Comparison of ENCODE assay signal across 8 cellular contexts in genomic region chr5:9545301-9545958, GRCh38. TPM values are rescaled to one million over a fixed set of nuclear protein-coding genes. Genes with fewer than 3 reads are reported as not detected.
DNase-seq lines count a peak whose midpoint lies in the region; ATAC-seq and TF ChIP-seq lines count a peak whose summit lies in the region.

No MANE protein-coding gene starts in this region.

- DNase-seq in glutamatergic neuron, result peak; percentile 26
- no peak for DNase-seq in retinal pigment epithelial cell (ENCODE audit: low read depth)
- no peak for DNase-seq in NCI-H1048 (lab: John Stamatoyannopoulos, UW)
- no peak for DNase-seq in globus pallidus (ENCODE audit: low spot score)

- peaks cover 7% of the 10 kb centered on the region for H3K4me1 Mint-ChIP-seq in glutamatergic neuron (ENCODE audit: low read depth, unreplicated experiment)

- H3K36me3 Mint-ChIP-seq in glutamatergic neuron (ENCODE audit: unreplicated experiment), result no peaks in the 10 kb centered on the region

- TF ChIP-seq CTCF in glutamatergic neuron (IDR thresholded peaks at IDR 0.05; ENCODE audit: partially characterized antibody, unreplicated experiment) (no peak), retinal pigment epithelial cell (conservative IDR thresholded peaks at IDR 0.05; ENCODE audit: low read depth, low read length) (no peak)

- no peak overlapping the region for H3K27ac Mint-ChIP-seq in glutamatergic neuron (ENCODE audit: unreplicated experiment)

- H3K9me3 Mint-ChIP-seq in glutamatergic neuron (ENCODE audit: unreplicated experiment), result peaks cover 3% of the 10 kb centered on the region

- peak overlapping the region; percentile 83 for H3K4me3 ChIP-seq in retinal pigment epithelial cell (ENCODE audit: low read length)

- peak; percentile 35 for ATAC-seq in GM18907 (IDR thresholded peaks at IDR 0.05; ENCODE audit: unreplicated experiment)
- peak; percentile 12; the same call in 2 of the 3 replicates for ATAC-seq in SK-N-SH treated with all-trans-retinoic acid at 6 μM for 48 hours
- no peak for ATAC-seq in HG03378 (IDR thresholded peaks at IDR 0.05; ENCODE audit: unreplicated experiment)
- no peak for ATAC-seq in GM18502 (IDR thresholded peaks at IDR 0.05; ENCODE audit: poor library complexity, unreplicated experiment)

- H3K27me3 Mint-ChIP-seq in glutamatergic neuron (ENCODE audit: unreplicated experiment), result peaks cover 4% of the 10 kb centered on the region

- peak overlapping the region; percentile 80 for H3K4me3 Mint-ChIP-seq in glutamatergic neuron (ENCODE audit: unreplicated experiment)

TF ChIP-seq in SK-N-SH treated with all-trans-retinoic acid at 6 μM for 48 hours, 23 proteins besides CTCF, POLR2A, EP300 and RAD21:
- TF ChIP-seq, protein P1, sequence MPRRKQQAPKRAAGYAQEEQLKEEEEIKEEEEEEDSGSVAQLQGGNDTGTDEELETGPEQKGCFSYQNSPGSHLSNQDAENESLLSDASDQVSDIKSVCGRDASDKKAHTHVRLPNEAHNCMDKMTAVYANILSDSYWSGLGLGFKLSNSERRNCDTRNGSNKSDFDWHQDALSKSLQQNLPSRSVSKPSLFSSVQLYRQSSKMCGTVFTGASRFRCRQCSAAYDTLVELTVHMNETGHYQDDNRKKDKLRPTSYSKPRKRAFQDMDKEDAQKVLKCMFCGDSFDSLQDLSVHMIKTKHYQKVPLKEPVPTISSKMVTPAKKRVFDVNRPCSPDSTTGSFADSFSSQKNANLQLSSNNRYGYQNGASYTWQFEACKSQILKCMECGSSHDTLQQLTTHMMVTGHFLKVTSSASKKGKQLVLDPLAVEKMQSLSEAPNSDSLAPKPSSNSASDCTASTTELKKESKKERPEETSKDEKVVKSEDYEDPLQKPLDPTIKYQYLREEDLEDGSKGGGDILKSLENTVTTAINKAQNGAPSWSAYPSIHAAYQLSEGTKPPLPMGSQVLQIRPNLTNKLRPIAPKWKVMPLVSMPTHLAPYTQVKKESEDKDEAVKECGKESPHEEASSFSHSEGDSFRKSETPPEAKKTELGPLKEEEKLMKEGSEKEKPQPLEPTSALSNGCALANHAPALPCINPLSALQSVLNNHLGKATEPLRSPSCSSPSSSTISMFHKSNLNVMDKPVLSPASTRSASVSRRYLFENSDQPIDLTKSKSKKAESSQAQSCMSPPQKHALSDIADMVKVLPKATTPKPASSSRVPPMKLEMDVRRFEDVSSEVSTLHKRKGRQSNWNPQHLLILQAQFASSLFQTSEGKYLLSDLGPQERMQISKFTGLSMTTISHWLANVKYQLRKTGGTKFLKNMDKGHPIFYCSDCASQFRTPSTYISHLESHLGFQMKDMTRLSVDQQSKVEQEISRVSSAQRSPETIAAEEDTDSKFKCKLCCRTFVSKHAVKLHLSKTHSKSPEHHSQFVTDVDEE (CRISPR knock-in tag; IDR thresholded peaks at IDR 0.05), result no peak
- TF ChIP-seq ZC3H10 (CRISPR knock-in tag; IDR thresholded peaks at IDR 0.05) (no peak), CREB5 (CRISPR knock-in tag; IDR thresholded peaks at IDR 0.05; ENCODE audit: low read depth) (no peak), BACH2 (CRISPR knock-in tag; IDR thresholded peaks at IDR 0.05; ENCODE audit: borderline replicate concordance) (no peak), ZFP30 (CRISPR knock-in tag; IDR thresholded peaks at IDR 0.05) (no peak), GLIS3 (CRISPR knock-in tag; IDR thresholded peaks at IDR 0.05) (no peak), ISL1 (CRISPR knock-in tag; IDR thresholded peaks at IDR 0.05) (no peak), ZNF70 (CRISPR knock-in tag; IDR thresholded peaks at IDR 0.05) (no peak)

RNA-seq across cellular contexts. Expression of gene SEMA5A, which starts 0.4 kb away (rescaled TPM):
- 0.51 TPM for total RNA-seq in glutamatergic neuron (ENCODE audit: unreplicated experiment)

Comparison
In these comparisons a context has a peak if more than half of its experiments do, and no peak if none do; other contexts are left out.
1. ATAC-seq: peak in GM18907 (single experiment) and SK-N-SH treated with all-trans-retinoic acid at 6 μM for 48 hours (single experiment); none in HG03378 (single experiment) and GM18502 (single experiment).